22 cellular contexts compared by ENCODE assay signal in genomic region chr12:51897181-51897580, GRCh38. TPM values are rescaled to one million over a fixed set of nuclear protein-coding genes. Genes with fewer than 3 reads are reported as not detected.
A peak's percentile ranks its signal among the peaks of the same experiment; 100 is the strongest.
DNase-seq lines count a peak whose midpoint lies in the region; ATAC-seq, FAIRE-seq and TF ChIP-seq lines count a peak whose summit lies in the region.
"Had no signal": no experiment of that assay in that cellular context is flagged by ENCODE, and none has a peak within 500 bp of the region (broad histone marks: within the 10 kb centered on the region; RNA-seq: fewer than 3 reads in every experiment).

No MANE protein-coding gene starts in this region.

- no peak overlapping the region for H3K4me2 ChIP-seq in HepG2 (ENCODE audit: low read depth, low read length)

- no peak overlapping the region for H3K27ac ChIP-seq in liver (ENCODE audit: low read depth in 1 of 2, low read length in 2 of 2)
- H3K27ac ChIP-seq in HepG2 (ENCODE audit: extremely low read length, insufficient read depth, low read length): no peak overlapping the region
- peak overlapping the region; percentile 4 to 45 for H3K27ac ChIP-seq in right atrium auricular region
- H3K27ac ChIP-seq: SJCRH30 had no signal

- no peak for FAIRE-seq in HepG2 (lab: Jason Lieb, UNC)

- peaks cover 0 to 3% (median 0%) of the 10 kb centered on the region in 4 donors for H3K4me1 ChIP-seq in liver (ENCODE audit: control insufficient read depth in 4 of 4, insufficient read depth in 4 of 4, low read length in 3 of 4)
- H3K4me1 ChIP-seq in HepG2 (ENCODE audit: insufficient read depth, low read length): peaks cover 5% of the 10 kb centered on the region; the same call in 1 of the 2 replicates
- peaks cover 0 to 25% of the 10 kb centered on the region in 2 donors for H3K4me1 ChIP-seq in right atrium auricular region
- H3K4me1 ChIP-seq: SJCRH30 had no signal

- H3K27me3 ChIP-seq in liver (ENCODE audit: control insufficient read depth in 4 of 4, insufficient read depth in 4 of 4, low read length in 3 of 4): no peaks in the 10 kb centered on the region
- H3K27me3 ChIP-seq in HepG2 (ENCODE audit: control insufficient read depth in 1 of 2, insufficient read depth in 2 of 2, low read length in 2 of 2): peaks cover 0 to 30% of the 10 kb centered on the region in 2 experiments; a peak in 4 of 5 replicates
- H3K27me3 ChIP-seq in right atrium auricular region: no peaks in the 10 kb centered on the region

- TF ChIP-seq POLR2A in HepG2 (IDR thresholded peaks at IDR 0.05; ENCODE audit: insufficient read depth in 1 of 2, low read depth in 2 of 2, low read length in 2 of 2): no peak

- POLR2A ChIA-PET in HepG2 (lab: Yijun Ruan, JAX): no interaction called here
- POLR2A ChIA-PET in HEK293T (lab: Yijun Ruan, JAX): no interaction called here

- no peak overlapping the region for H3K4me3 Mint-ChIP-seq in chondrocyte (ENCODE audit: unreplicated experiment)
- H3K4me3 Mint-ChIP-seq: CD14-positive monocyte, nephron had no signal

- no peak for DNase-seq in HepG2 (ENCODE audit: low spot score)
- no peak for DNase-seq in right atrium auricular region (ENCODE audit: low spot score)
- peak; percentile 83 for DNase-seq in pulmonary artery endothelial cell (ENCODE audit: low read depth, low spot score)
- DNase-seq in HEK293T (ENCODE audit: extremely low spot score): no peak
- no peak for DNase-seq in chondrocyte (ENCODE audit: low spot score)
- no peak for DNase-seq in pons (ENCODE audit: low spot score)
- DNase-seq: activated CD4-positive, CD25-positive, alpha-beta regulatory T cell treated with anti-CD3 and anti-CD28 coated beads, Interleukin-2, amount 50 U/mL, for 72 hours; DMS153; mammary epithelial cell; NCI-H2029; NCI-H526; SJCRH30; stimulated activated CD4-positive, alpha-beta T cell treated with anti-CD3 and anti-CD28 coated beads, Interleukin-2, amount 100 ng/mL, for 48 hours; T-helper 9 cell had no signal

- TF ChIP-seq CTCF in liver (IDR thresholded peaks at IDR 0.05; ENCODE audit: low read depth, low read length, missing input control) (no peak), HepG2 (CRISPR knock-in tag; IDR thresholded peaks at IDR 0.05) (no peak), right atrium auricular region (IDR thresholded peaks at IDR 0.05) (no peak), chondrocyte (IDR thresholded peaks at IDR 0.05) (no peak)

- CTCF ChIA-PET in HepG2 (lab: Yijun Ruan, JAX; ENCODE audit: low intra/inter-chr PET ratio, low total read pairs): no interaction called here
- CTCF ChIA-PET in HEK293T (lab: Yijun Ruan, JAX): no interaction called here

- H3K9ac ChIP-seq in liver (ENCODE audit: low read depth in 1 of 2, low read length in 2 of 2) (no peak overlapping the region), HepG2 (ENCODE audit: insufficient read depth, low read depth, low read length) (no peak overlapping the region)

- H3K79me2 ChIP-seq in HepG2 (ENCODE audit: insufficient read depth, low read length): no peaks in the 10 kb centered on the region

- no peaks in the 10 kb centered on the region for H3K9me3 Mint-ChIP-seq in chondrocyte (ENCODE audit: low read depth)
- H3K9me3 Mint-ChIP-seq: nephron had no signal

- BruUV-seq in HepG2 (replicated peaks; lab: Mats Ljungman, UMichigan): no TSS peak

- H4K20me1 ChIP-seq in HepG2 (ENCODE audit: insufficient read depth, low read length): no peaks in the 10 kb centered on the region

- TF ChIP-seq EP300 in HepG2 (IDR thresholded peaks at IDR 0.05; ENCODE audit: low read depth in 2 of 2, low read length in 2 of 2): no peak
- TF ChIP-seq EP300 in HepG2 (CRISPR knock-in tag; IDR thresholded peaks at IDR 0.05; ENCODE audit: borderline replicate concordance): no peak

- 83% methylated on average over 8 of the region's 8 CpGs for WGBS in liver
- WGBS in HepG2 (ENCODE audit: low lambda C conversion rate): 13% methylated on average over 5 of the region's 8 CpGs

- H3K9me3 ChIP-seq in liver (ENCODE audit: control insufficient read depth in 4 of 4, low read length in 3 of 4): no peaks in the 10 kb centered on the region
- H3K9me3 ChIP-seq in HepG2 (ENCODE audit: low read length): no peaks in the 10 kb centered on the region
- H3K9me3 ChIP-seq in right atrium auricular region: no peaks in the 10 kb centered on the region
- H3K9me3 ChIP-seq: SJCRH30 had no signal

- in situ Hi-C loops in HepG2 (cut with HindIII; ENCODE audit: extremely low pct_ligation_motif_present, low pct_unique_long_range_greater_than_20kb): loop anchor here (10.0 kb wide), 1 partner anchor 88 kb away; no protein-coding TSS in a partner anchor

- intact Hi-C loops in HepG2 (cut with micrococcal nuclease; ENCODE audit: unreplicated experiment): no loop called here

- no peak overlapping the region for H2AFZ ChIP-seq in HepG2 (ENCODE audit: low read length)

- H3K4me1 Mint-ChIP-seq in chondrocyte (ENCODE audit: low read depth): peaks cover 10% of the 10 kb centered on the region

- H3K4me3 ChIP-seq in liver (ENCODE audit: low read depth in 1 of 3, low read length in 3 of 3): no peak overlapping the region
- H3K4me3 ChIP-seq in HepG2 (replicated peaks in 1 of 3; ENCODE audit: insufficient read depth in 1 of 3, low read depth in 2 of 3, low read length in 3 of 3): no peak overlapping the region
- no peak overlapping the region for H3K4me3 ChIP-seq in right atrium auricular region
- H3K4me3 ChIP-seq: SJCRH30 had no signal

- H3K27me3 Mint-ChIP-seq in chondrocyte (ENCODE audit: low read depth): no peaks in the 10 kb centered on the region

- ATAC-seq in HepG2 (no peak), GM19035 (IDR thresholded peaks at IDR 0.05; ENCODE audit: unreplicated experiment) (no peak)
- ATAC-seq: sciatic nerve had no signal

- TF ChIP-seq RAD21 in liver (IDR thresholded peaks at IDR 0.05) (no peak), HepG2 (CRISPR knock-in tag; IDR thresholded peaks at IDR 0.05) (no peak)

- H3K36me3 Mint-ChIP-seq in chondrocyte (ENCODE audit: low read depth): no peaks in the 10 kb centered on the region
- H3K36me3 Mint-ChIP-seq: CD14-positive monocyte had no signal

- H3K27ac Mint-ChIP-seq in chondrocyte (ENCODE audit: unreplicated experiment): no peak overlapping the region

- no peaks in the 10 kb centered on the region for H3K36me3 ChIP-seq in liver (ENCODE audit: control insufficient read depth in 4 of 4, insufficient read depth in 3 of 4, low read depth in 1 of 4, low read length in 3 of 4)
- H3K36me3 ChIP-seq in HepG2 (replicated peaks in 1 of 2; ENCODE audit: control insufficient read depth in 1 of 2, insufficient read depth in 2 of 2, low read length in 2 of 2): no peaks in the 10 kb centered on the region
- no peaks in the 10 kb centered on the region for H3K36me3 ChIP-seq in right atrium auricular region
- H3K36me3 ChIP-seq: SJCRH30 had no signal

RNA-seq across cellular contexts. Expression of gene ANKRD33, which starts 9.3 kb away (rescaled TPM):
- total RNA-seq in liver (not detected), HepG2 (2016; rRNA removed; fragmentation: Illumina TruSeq; extraction: Trizol) (not detected in 2 replicates), right atrium auricular region (not detected), pulmonary artery endothelial cell (0.07 and 0.20 TPM in 2 replicates), chondrocyte (not detected in 3 replicates)
- polyA plus RNA-seq in liver (not detected), HepG2 (2011; rRNA removed) (0.04 and 0.07 TPM in 2 replicates)
- not detected in 2 replicates for total RNA-seq in HepG2 (2016; cell fraction: cytosol; rRNA removed; fragmentation: Illumina TruSeq; extraction: Trizol; ENCODE audit: low read depth)
- total RNA-seq in HepG2 (2016; cell fraction: insoluble cytoplasmic fraction; rRNA removed; fragmentation: Illumina TruSeq; extraction: Trizol): not detected in 2 replicates
- not detected in 2 replicates for total RNA-seq in HepG2 (2016; cell fraction: membrane; rRNA removed; fragmentation: Illumina TruSeq; extraction: Trizol)
- total RNA-seq in HepG2 (2016; cell fraction: nucleus; rRNA removed; fragmentation: Illumina TruSeq; extraction: Trizol): not detected in 2 replicates
- polyA plus RNA-seq in HepG2 (2011; cell fraction: cytosol; rRNA removed): 0.03 and 0.04 TPM in 2 replicates
- 0.16 and 0.33 TPM in 2 replicates for polyA plus RNA-seq in HepG2 (2011; cell fraction: nucleus; rRNA removed)
- not detected in 2 replicates for polyA plus RNA-seq in HepG2 (2012)
- not detected in 2 replicates for polyA plus RNA-seq in HepG2 (2016; cell fraction: cytosol; fragmentation: Illumina TruSeq; extraction: Trizol; ENCODE audit: low read depth)
- polyA plus RNA-seq in HepG2 (2016; cell fraction: insoluble cytoplasmic fraction; fragmentation: Illumina TruSeq; extraction: Trizol; ENCODE audit: low read depth): not detected in 2 replicates
- polyA plus RNA-seq in HepG2 (2016; cell fraction: membrane; fragmentation: Illumina TruSeq; extraction: Trizol; ENCODE audit: low read depth): not detected in 2 replicates
- not detected in 2 replicates for polyA plus RNA-seq in HepG2 (2016; cell fraction: nucleus; fragmentation: Illumina TruSeq; extraction: Trizol; ENCODE audit: insufficient read depth, low read depth)
- 0.05 and 0.18 TPM in 2 replicates for polyA minus RNA-seq in HepG2 (2011; rRNA and poly(A)+ RNA removed; ENCODE audit: low replicate concordance)
- not detected in 2 replicates for polyA minus RNA-seq in HepG2 (2011; cell fraction: cytosol; rRNA and poly(A)+ RNA removed)
- not detected in 2 replicates for polyA minus RNA-seq in HepG2 (2011; cell fraction: nucleus; rRNA and poly(A)+ RNA removed)
- total RNA-seq: A172, mammary epithelial cell, OCI-LY7, SJCRH30, temporal lobe had no signal
- polyA plus RNA-seq: CD14-positive monocyte, mammary epithelial cell had no signal

RNA-seq across cellular contexts. Expression of gene ACVRL1, which starts 10.1 kb away (rescaled TPM):
- total RNA-seq in liver: 1 to 10 TPM; 7.5 to 7.9 TPM
- 1 to 10 TPM; 3.1 to 4.7 TPM for polyA plus RNA-seq in liver
- total RNA-seq in HepG2 (2016; rRNA removed; fragmentation: Illumina TruSeq; extraction: Trizol): not detected in 2 replicates
- not detected in 2 replicates for total RNA-seq in HepG2 (2016; cell fraction: cytosol; rRNA removed; fragmentation: Illumina TruSeq; extraction: Trizol; ENCODE audit: low read depth)
- total RNA-seq in HepG2 (2016; cell fraction: insoluble cytoplasmic fraction; rRNA removed; fragmentation: Illumina TruSeq; extraction: Trizol): not detected in 2 replicates
- total RNA-seq in HepG2 (2016; cell fraction: membrane; rRNA removed; fragmentation: Illumina TruSeq; extraction: Trizol): not detected in 2 replicates
- not detected in 2 replicates for total RNA-seq in HepG2 (2016; cell fraction: nucleus; rRNA removed; fragmentation: Illumina TruSeq; extraction: Trizol)
- not detected in 2 replicates for polyA plus RNA-seq in HepG2 (2011; rRNA removed)
- not detected in 2 replicates for polyA plus RNA-seq in HepG2 (2011; cell fraction: cytosol; rRNA removed)
- not detected in 2 replicates for polyA plus RNA-seq in HepG2 (2011; cell fraction: nucleus; rRNA removed)
- polyA plus RNA-seq in HepG2 (2012): not detected in 2 replicates
- not detected in 2 replicates for polyA plus RNA-seq in HepG2 (2016; cell fraction: cytosol; fragmentation: Illumina TruSeq; extraction: Trizol; ENCODE audit: low read depth)
- polyA plus RNA-seq in HepG2 (2016; cell fraction: insoluble cytoplasmic fraction; fragmentation: Illumina TruSeq; extraction: Trizol; ENCODE audit: low read depth): not detected in 2 replicates
- not detected in 2 replicates for polyA plus RNA-seq in HepG2 (2016; cell fraction: membrane; fragmentation: Illumina TruSeq; extraction: Trizol; ENCODE audit: low read depth)
- not detected in 2 replicates for polyA plus RNA-seq in HepG2 (2016; cell fraction: nucleus; fragmentation: Illumina TruSeq; extraction: Trizol; ENCODE audit: insufficient read depth, low read depth)
- polyA minus RNA-seq in HepG2 (2011; rRNA and poly(A)+ RNA removed; ENCODE audit: low replicate concordance): 0.05 TPM in 1 of 2 replicates, not detected in the other
- not detected in 2 replicates for polyA minus RNA-seq in HepG2 (2011; cell fraction: cytosol; rRNA and poly(A)+ RNA removed)
- not detected in 2 replicates for polyA minus RNA-seq in HepG2 (2011; cell fraction: nucleus; rRNA and poly(A)+ RNA removed)
- 10 to 100 TPM; 48.1 to 57.5 TPM for total RNA-seq in right atrium auricular region
- 439 and 664 TPM in 2 replicates for total RNA-seq in pulmonary artery endothelial cell
- total RNA-seq in chondrocyte: 0.36 to 0.60 TPM in 2 of 3 replicates, not detected in the other
- total RNA-seq: OCI-LY7 had no signal
- polyA plus RNA-seq: mammary epithelial cell had no signal

RNA-seq across cellular contexts. Expression of gene FIGNL2, which starts 48.7 kb away (rescaled TPM):
- total RNA-seq in liver (under 1 TPM; 0.33 to 0.70 TPM), HepG2 (2016; rRNA removed; fragmentation: Illumina TruSeq; extraction: Trizol) (0.76 and 1.00 TPM in 2 replicates), right atrium auricular region (under 1 TPM; 0.19 to 0.24 TPM), pulmonary artery endothelial cell (0.18 and 0.53 TPM in 2 replicates), chondrocyte (0.26 to 0.30 TPM in 2 of 3 replicates, not detected in the other)
- polyA plus RNA-seq in liver (under 1 TPM; 0.06 to 0.33 TPM), HepG2 (2011; rRNA removed) (0.82 and 1.2 TPM in 2 replicates)
- total RNA-seq in HepG2 (2016; cell fraction: cytosol; rRNA removed; fragmentation: Illumina TruSeq; extraction: Trizol; ENCODE audit: low read depth): 0.10 and 0.18 TPM in 2 replicates
- total RNA-seq in HepG2 (2016; cell fraction: insoluble cytoplasmic fraction; rRNA removed; fragmentation: Illumina TruSeq; extraction: Trizol): 0.73 and 1.2 TPM in 2 replicates
- total RNA-seq in HepG2 (2016; cell fraction: membrane; rRNA removed; fragmentation: Illumina TruSeq; extraction: Trizol): 0.53 and 0.62 TPM in 2 replicates
- total RNA-seq in HepG2 (2016; cell fraction: nucleus; rRNA removed; fragmentation: Illumina TruSeq; extraction: Trizol): 0.56 and 0.78 TPM in 2 replicates
- 0.99 and 1.2 TPM in 2 replicates for polyA plus RNA-seq in HepG2 (2011; cell fraction: cytosol; rRNA removed)
- polyA plus RNA-seq in HepG2 (2011; cell fraction: nucleus; rRNA removed): 0.87 and 1.0 TPM in 2 replicates
- 0.51 TPM in 2 replicates for polyA plus RNA-seq in HepG2 (2012)
- polyA plus RNA-seq in HepG2 (2016; cell fraction: cytosol; fragmentation: Illumina TruSeq; extraction: Trizol; ENCODE audit: low read depth): 0.06 and 0.07 TPM in 2 replicates
- 1.6 TPM in 2 replicates for polyA plus RNA-seq in HepG2 (2016; cell fraction: insoluble cytoplasmic fraction; fragmentation: Illumina TruSeq; extraction: Trizol; ENCODE audit: low read depth)
- 0.46 and 0.47 TPM in 2 replicates for polyA plus RNA-seq in HepG2 (2016; cell fraction: membrane; fragmentation: Illumina TruSeq; extraction: Trizol; ENCODE audit: low read depth)
- 1.3 and 1.4 TPM in 2 replicates for polyA plus RNA-seq in HepG2 (2016; cell fraction: nucleus; fragmentation: Illumina TruSeq; extraction: Trizol; ENCODE audit: insufficient read depth, low read depth)
- 1.9 TPM in 1 of 2 replicates, not detected in the other for polyA minus RNA-seq in HepG2 (2011; rRNA and poly(A)+ RNA removed; ENCODE audit: low replicate concordance)
- polyA minus RNA-seq in HepG2 (2011; cell fraction: cytosol; rRNA and poly(A)+ RNA removed): 0.99 and 1.1 TPM in 2 replicates
- polyA minus RNA-seq in HepG2 (2011; cell fraction: nucleus; rRNA and poly(A)+ RNA removed): 0.50 and 0.77 TPM in 2 replicates
- total RNA-seq: OCI-LY7 had no signal
- polyA plus RNA-seq: mammary epithelial cell had no signal

RNA-seq across cellular contexts. Expression of gene ACVR1B, which starts 54.3 kb away (rescaled TPM):
- total RNA-seq in liver: 10 to 100 TPM in 1 of 2 donors, 1 to 10 TPM in 1; 7.4 to 21.9 TPM
- polyA plus RNA-seq in liver: 10 to 100 TPM in 1 of 2 donors, 1 to 10 TPM in 1; 4.0 to 16.5 TPM
- total RNA-seq in HepG2 (2016; rRNA removed; fragmentation: Illumina TruSeq; extraction: Trizol): 5.8 and 8.9 TPM in 2 replicates
- 2.0 and 2.2 TPM in 2 replicates for total RNA-seq in HepG2 (2016; cell fraction: cytosol; rRNA removed; fragmentation: Illumina TruSeq; extraction: Trizol; ENCODE audit: low read depth)
- total RNA-seq in HepG2 (2016; cell fraction: insoluble cytoplasmic fraction; rRNA removed; fragmentation: Illumina TruSeq; extraction: Trizol): 4.3 and 9.8 TPM in 2 replicates
- 5.4 and 7.6 TPM in 2 replicates for total RNA-seq in HepG2 (2016; cell fraction: membrane; rRNA removed; fragmentation: Illumina TruSeq; extraction: Trizol)
- total RNA-seq in HepG2 (2016; cell fraction: nucleus; rRNA removed; fragmentation: Illumina TruSeq; extraction: Trizol): 9.9 and 14.3 TPM in 2 replicates
- polyA plus RNA-seq in HepG2 (2011; rRNA removed): 12.1 and 14.1 TPM in 2 replicates
- 12.0 and 13.7 TPM in 2 replicates for polyA plus RNA-seq in HepG2 (2011; cell fraction: cytosol; rRNA removed)
- 12.5 and 12.9 TPM in 2 replicates for polyA plus RNA-seq in HepG2 (2011; cell fraction: nucleus; rRNA removed)
- polyA plus RNA-seq in HepG2 (2012): 10.8 and 11.8 TPM in 2 replicates
- 1.1 and 1.3 TPM in 2 replicates for polyA plus RNA-seq in HepG2 (2016; cell fraction: cytosol; fragmentation: Illumina TruSeq; extraction: Trizol; ENCODE audit: low read depth)
- 5.3 and 5.6 TPM in 2 replicates for polyA plus RNA-seq in HepG2 (2016; cell fraction: insoluble cytoplasmic fraction; fragmentation: Illumina TruSeq; extraction: Trizol; ENCODE audit: low read depth)
- 3.8 and 4.6 TPM in 2 replicates for polyA plus RNA-seq in HepG2 (2016; cell fraction: membrane; fragmentation: Illumina TruSeq; extraction: Trizol; ENCODE audit: low read depth)
- polyA plus RNA-seq in HepG2 (2016; cell fraction: nucleus; fragmentation: Illumina TruSeq; extraction: Trizol; ENCODE audit: insufficient read depth, low read depth): 16.9 and 17.0 TPM in 2 replicates
- polyA minus RNA-seq in HepG2 (2011; rRNA and poly(A)+ RNA removed; ENCODE audit: low replicate concordance): 22.8 and 32.8 TPM in 2 replicates
- polyA minus RNA-seq in HepG2 (2011; cell fraction: cytosol; rRNA and poly(A)+ RNA removed): 9.7 and 13.2 TPM in 2 replicates
- polyA minus RNA-seq in HepG2 (2011; cell fraction: nucleus; rRNA and poly(A)+ RNA removed): 12.1 and 14.2 TPM in 2 replicates
- total RNA-seq in right atrium auricular region: 10 to 100 TPM in 1 of 2 donors, 1 to 10 TPM in 1; 8.2 to 12.5 TPM
- 20.5 and 23.6 TPM in 2 replicates for total RNA-seq in pulmonary artery endothelial cell
- 9.9 to 10.6 TPM (median 10.0 TPM) in 3 replicates for total RNA-seq in chondrocyte

Comparison
In these comparisons a context has a peak if more than half of its experiments do, and no peak if none do; other contexts are left out.
1. H3K27ac ChIP-seq: peak in right atrium auricular region (2 of 2); none in liver (0 of 2) and HepG2 (single experiment).